37 cellular contexts compared by ENCODE assay signal in genomic region chr18:62301322-62301721, GRCh38.
"Had no signal": no experiment of that assay in that cellular context is flagged by ENCODE, and none has a peak within 500 bp of the region (broad histone marks: within the 10 kb centered on the region; RNA-seq: fewer than 3 reads in every experiment).

No MANE protein-coding gene starts in this region.

- H3K27ac ChIP-seq: ascending aorta, colonic mucosa, WERI-Rb-1 had no signal

- H3K27me3 Mint-ChIP-seq: activated CD4-positive, alpha-beta memory T cell treated with anti-CD3 and anti-CD28 coated beads, Interleukin-2, amount 10 ng/mL, durations not matched to agents 7 days and 5 days; activated CD4-positive, alpha-beta T cell treated with anti-CD3 and anti-CD28 coated beads for 36 hours; activated CD4-positive, alpha-beta T cell treated with anti-CD3 and anti-CD28 coated beads, Interleukin-2, amount 10 ng/mL, durations not matched to agents 7 days and 5 days; activated CD8-positive, alpha-beta memory T cell treated with anti-CD3 and anti-CD28 coated beads, Interleukin-2, amount 10 ng/mL, durations not matched to agents 7 days and 5 days; activated naive CD4-positive, alpha-beta T cell treated with anti-CD3 and anti-CD28 coated beads, Interleukin-2, amount 10 ng/mL, durations not matched to agents 7 days and 5 days; activated naive CD4-positive, alpha-beta T cell treated with anti-CD3 and anti-CD28 coated beads, Interleukin-2, amount 50 U/mL, for 24 hours; activated naive CD8-positive, alpha-beta T cell; activated naive CD8-positive, alpha-beta T cell treated with anti-CD3 and anti-CD28 coated beads, Interleukin-2, amount 10 ng/mL, durations not matched to agents 7 days and 5 days; activated naive CD8-positive, alpha-beta T cell treated with anti-CD3 and anti-CD28 coated beads, Interleukin-2, amount 50 U/mL, for 24 hours; activated T-cell treated with anti-CD3 and anti-CD28 coated beads, Interleukin-2, amount 50 U/mL, for 24 hours; brain had no signal

- H3K27me3 ChIP-seq: ascending aorta, colonic mucosa had no signal

- H3K27ac Mint-ChIP-seq: activated CD4-positive, alpha-beta memory T cell treated with anti-CD3 and anti-CD28 coated beads, Interleukin-2, amount 10 ng/mL, durations not matched to agents 7 days and 5 days; activated CD4-positive, alpha-beta T cell treated with anti-CD3 and anti-CD28 coated beads for 36 hours; activated CD8-positive, alpha-beta memory T cell treated with anti-CD3 and anti-CD28 coated beads, Interleukin-2, amount 10 ng/mL, durations not matched to agents 7 days and 5 days; activated CD8-positive, alpha-beta T cell treated with anti-CD3 and anti-CD28 coated beads, Interleukin-2, amount 10 ng/mL, durations not matched to agents 7 days and 5 days; activated naive CD4-positive, alpha-beta T cell treated with anti-CD3 and anti-CD28 coated beads, Interleukin-2, amount 10 ng/mL, durations not matched to agents 7 days and 5 days; activated naive CD4-positive, alpha-beta T cell treated with anti-CD3 and anti-CD28 coated beads, Interleukin-2, amount 50 U/mL, for 24 hours; activated naive CD8-positive, alpha-beta T cell treated with anti-CD3 and anti-CD28 coated beads, Interleukin-2, amount 10 ng/mL, durations not matched to agents 7 days and 5 days; activated naive CD8-positive, alpha-beta T cell treated with anti-CD3 and anti-CD28 coated beads, Interleukin-2, amount 50 U/mL, for 24 hours; activated T-cell treated with anti-CD3 and anti-CD28 coated beads, Interleukin-2, amount 50 U/mL, for 24 hours; activated T-helper 2 cell treated with anti-CD3 and anti-CD28 coated beads, Interferon-gamma antibody, Interleukin-2, Interleukin-4, amounts not matched to agents 10 μg/mL and 5 μg/mL and 100 μg/mL, durations not matched to agents 14 hours and 24 hours and 36 hours; brain; T-helper 1 cell treated with Interleukin-12 subunit alpha and Interleukin-12 subunit beta and Interleukin-4 antibody, amounts not matched to agents 30 μg/mL and 1 μg/mL, for 36 hours; T-helper 2 cell treated with Interferon-gamma antibody and Interleukin-4, amounts not matched to agents 5 μg/mL and 100 μg/mL, for 36 hours; WTC11 had no signal

- H3K9me3 ChIP-seq: ascending aorta, colonic mucosa had no signal

- H3K36me3 ChIP-seq: colonic mucosa had no signal

- ATAC-seq: activated CD4-positive, CD25-positive, alpha-beta regulatory T cell treated with anti-CD3 and anti-CD28 coated beads, Interleukin-2, amount 50 U/mL, for 24 hours; activated CD8-positive, alpha-beta memory T cell treated with anti-CD3 and anti-CD28 coated beads, Interleukin-2, amount 10 ng/mL, durations not matched to agents 7 days and 5 days; activated CD8-positive, alpha-beta T cell treated with anti-CD3 and anti-CD28 coated beads, Interleukin-2, amount 10 ng/mL, durations not matched to agents 7 days and 5 days; activated naive CD8-positive, alpha-beta T cell treated with anti-CD3 and anti-CD28 coated beads, Interleukin-2, amount 50 U/mL, for 24 hours; WTC11 had no signal

- H3K4me3 Mint-ChIP-seq: activated CD4-positive, alpha-beta memory T cell treated with anti-CD3 and anti-CD28 coated beads, Interleukin-2, amount 10 ng/mL, durations not matched to agents 7 days and 5 days; activated CD4-positive, alpha-beta T cell treated with anti-CD3 and anti-CD28 coated beads for 36 hours; activated CD4-positive, alpha-beta T cell treated with anti-CD3 and anti-CD28 coated beads, Interleukin-2, amount 10 ng/mL, durations not matched to agents 7 days and 5 days; activated CD8-positive, alpha-beta memory T cell treated with anti-CD3 and anti-CD28 coated beads, Interleukin-2, amount 10 ng/mL, durations not matched to agents 7 days and 5 days; activated CD8-positive, alpha-beta T cell treated with anti-CD3 and anti-CD28 coated beads, Interleukin-2, amount 10 ng/mL, durations not matched to agents 7 days and 5 days; activated naive CD4-positive, alpha-beta T cell treated with anti-CD3 and anti-CD28 coated beads, Interleukin-2, amount 10 ng/mL, durations not matched to agents 7 days and 5 days; activated naive CD8-positive, alpha-beta T cell; activated naive CD8-positive, alpha-beta T cell treated with anti-CD3 and anti-CD28 coated beads, Interleukin-2, amount 10 ng/mL, durations not matched to agents 7 days and 5 days; activated naive CD8-positive, alpha-beta T cell treated with anti-CD3 and anti-CD28 coated beads, Interleukin-2, amount 50 U/mL, for 24 hours; activated T-cell treated with anti-CD3 and anti-CD28 coated beads, Interleukin-2, amount 50 U/mL, for 24 hours; brain; T-helper 1 cell treated with Interleukin-12 subunit alpha and Interleukin-12 subunit beta and Interleukin-4 antibody, amounts not matched to agents 30 μg/mL and 1 μg/mL, for 36 hours; T-helper 2 cell treated with Interferon-gamma antibody and Interleukin-4, amounts not matched to agents 5 μg/mL and 100 μg/mL, for 36 hours; WTC11 had no signal

- H3K9me3 Mint-ChIP-seq: activated CD4-positive, alpha-beta memory T cell treated with anti-CD3 and anti-CD28 coated beads, Interleukin-2, amount 10 ng/mL, durations not matched to agents 7 days and 5 days; activated CD4-positive, alpha-beta T cell treated with anti-CD3 and anti-CD28 coated beads, Interleukin-2, amount 10 ng/mL, durations not matched to agents 7 days and 5 days; activated naive CD4-positive, alpha-beta T cell treated with anti-CD3 and anti-CD28 coated beads, Interleukin-2, amount 10 ng/mL, durations not matched to agents 7 days and 5 days; activated naive CD4-positive, alpha-beta T cell treated with anti-CD3 and anti-CD28 coated beads, Interleukin-2, amount 50 U/mL, for 24 hours; activated naive CD8-positive, alpha-beta T cell treated with anti-CD3 and anti-CD28 coated beads, Interleukin-2, amount 10 ng/mL, durations not matched to agents 7 days and 5 days; activated naive CD8-positive, alpha-beta T cell treated with anti-CD3 and anti-CD28 coated beads, Interleukin-2, amount 50 U/mL, for 24 hours; activated T-cell treated with anti-CD3 and anti-CD28 coated beads, Interleukin-2, amount 50 U/mL, for 24 hours; activated T-helper 2 cell treated with anti-CD3 and anti-CD28 coated beads, Interferon-gamma antibody, Interleukin-2, Interleukin-4, amounts not matched to agents 10 μg/mL and 5 μg/mL and 100 μg/mL, durations not matched to agents 14 hours and 24 hours and 36 hours; brain; T-helper 1 cell treated with Interleukin-12 subunit alpha and Interleukin-12 subunit beta and Interleukin-4 antibody, amounts not matched to agents 30 μg/mL and 1 μg/mL, for 36 hours; T-helper 2 cell treated with Interferon-gamma antibody and Interleukin-4, amounts not matched to agents 5 μg/mL and 100 μg/mL, for 36 hours; WTC11 had no signal

- H3K4me1 ChIP-seq: ascending aorta, colonic mucosa had no signal

- H3K4me1 Mint-ChIP-seq: activated CD8-positive, alpha-beta memory T cell treated with anti-CD3 and anti-CD28 coated beads, Interleukin-2, amount 10 ng/mL, durations not matched to agents 7 days and 5 days; brain had no signal

- H3K4me3 ChIP-seq: ascending aorta, colonic mucosa had no signal

- FAIRE-seq: TTC549 had no signal

- DNase-seq: activated CD4-positive, alpha-beta memory T cell treated with anti-CD3 and anti-CD28 coated beads, Interleukin-2, amount 10 ng/mL, durations not matched to agents 7 days and 5 days; activated CD4-positive, alpha-beta T cell treated with anti-CD3 and anti-CD28 coated beads for 1 hour; activated CD4-positive, alpha-beta T cell treated with anti-CD3 and anti-CD28 coated beads for 36 hours; activated CD4-positive, alpha-beta T cell treated with anti-CD3 and anti-CD28 coated beads for 48 hours; activated CD4-positive, alpha-beta T cell treated with anti-CD3 and anti-CD28 coated beads, Interleukin-2, amount 10 ng/mL, durations not matched to agents 7 days and 5 days; activated CD4-positive, alpha-beta T cell treated with anti-CD3 and anti-CD28 coated beads, Interleukin-2, amount 50 U/mL, for 48 hours; activated CD4-positive, CD25-positive, alpha-beta regulatory T cell; activated CD8-positive, alpha-beta memory T cell treated with anti-CD3 and anti-CD28 coated beads for 24 hours; activated CD8-positive, alpha-beta memory T cell treated with anti-CD3 and anti-CD28 coated beads, Interleukin-2, amount 10 ng/mL, durations not matched to agents 7 days and 5 days; activated CD8-positive, alpha-beta memory T cell treated with anti-CD3 and anti-CD28 coated beads, Interleukin-2, amount 50 U/mL, for 48 hours; activated CD8-positive, alpha-beta T cell treated with anti-CD3 and anti-CD28 coated beads, Interleukin-2, amount 10 ng/mL, durations not matched to agents 7 days and 5 days; activated effector memory CD4-positive, alpha-beta T cell treated with Interleukin-2 at 50 U/mL for 16 hours; activated gamma-delta T cell; activated naive CD4-positive, alpha-beta T cell treated with anti-CD3 and anti-CD28 coated beads, Interleukin-2, amount 10 ng/mL, durations not matched to agents 7 days and 5 days; activated naive CD4-positive, alpha-beta T cell treated with Interleukin-2 at 50 U/mL for 16 hours; activated naive CD8-positive, alpha-beta T cell treated with anti-CD3 and anti-CD28 coated beads, Interleukin-2, amount 10 ng/mL, durations not matched to agents 7 days and 5 days; activated naive CD8-positive, alpha-beta T cell treated with anti-CD3 and anti-CD28 coated beads, Interleukin-2, amount 50 U/mL, for 24 hours; activated T-cell treated with anti-CD3 and anti-CD28 coated beads, Interleukin-2, amount 50 U/mL, for 24 hours; amygdala; anterior cingulate cortex; central memory CD4-positive, alpha-beta T cell; cerebellar nuclear complex; colonic mucosa; T-helper 1 cell; T-helper 2 cell; T-helper 9 cell; WERI-Rb-1 had no signal
